In genomic region chr20:354298-354977, GRCh38 we compare ENCODE assay signal across 1 cellular context.
TF ChIP-seq lines count a peak whose summit lies in the region.

No MANE protein-coding gene starts in this region.

TF ChIP-seq in H1, 55 proteins besides CTCF, POLR2A, EP300 and RAD21:
- TF ChIP-seq SIN3A (conservative IDR thresholded peaks at IDR 0.05 in 1 of 2, IDR thresholded peaks at IDR 0.05 in 1 of 2; ENCODE audit: low read depth in 1 of 2, low read length in 2 of 2), result peak in 1 of 2 experiments; percentile 62; a peak in 2 of 4 replicates
- no peak for TF ChIP-seq SUZ12 (IDR thresholded peaks at IDR 0.05; ENCODE audit: low read length)
- peak; percentile 72 for TF ChIP-seq CREB1 (IDR thresholded peaks at IDR 0.05)
- TF ChIP-seq JUND (IDR thresholded peaks at IDR 0.05; ENCODE audit: low read length), result 0 out of 2 replicates have a peak, but pooled peaks have one; percentile 54
